In genomic region chr7:115240242-115240641, GRCh38 we compare ENCODE assay signal across 3 cellular contexts.
TF ChIP-seq lines count a peak whose summit lies in the region.

No MANE protein-coding gene starts in this region.

TF ChIP-seq in HepG2, 621 proteins besides CTCF, POLR2A, EP300 and RAD21:
- TF ChIP-seq NPAS2 (CRISPR knock-in tag; IDR thresholded peaks at IDR 0.05; ENCODE audit: borderline replicate concordance), result no peak
- 0 out of 2 replicates have a peak, but pooled peaks have one; percentile 25 for TF ChIP-seq NFE2L2 (IDR thresholded peaks at IDR 0.05; ENCODE audit: low read length)

TF ChIP-seq in IMR-90, 13 proteins besides CTCF, POLR2A, EP300 and RAD21:
- TF ChIP-seq MAFK (IDR thresholded peaks at IDR 0.05; ENCODE audit: low read depth, low read length) (peak; percentile 24; the same call in 1 of the 2 replicates), NFE2L2 (IDR thresholded peaks at IDR 0.05; ENCODE audit: low read depth, low read length) (peak; percentile 90), RFX5 (IDR thresholded peaks at IDR 0.05; ENCODE audit: low read depth, low read length) (no peak)
TF ChIP-seq in IMR-90: peak in this region for 2.

TF ChIP-seq in H1, 55 proteins besides CTCF, POLR2A, EP300 and RAD21:
- no peak for TF ChIP-seq EZH2 (IDR thresholded peaks at IDR 0.05; ENCODE audit: low read depth, low read length, severe bottlenecking)
- no peak for TF ChIP-seq RXRA (IDR thresholded peaks at IDR 0.05; ENCODE audit: insufficient read depth, low read depth, low read length)
- TF ChIP-seq EGR1 (IDR thresholded peaks at IDR 0.05; ENCODE audit: borderline replicate concordance, low read depth, low read length), result no peak
- no peak for TF ChIP-seq JUND (IDR thresholded peaks at IDR 0.05; ENCODE audit: low read length)
- 0 out of 2 replicates have a peak, but pooled peaks have one; percentile 25 for TF ChIP-seq MAFK (IDR thresholded peaks at IDR 0.05; ENCODE audit: low read depth, low read length)
- TF ChIP-seq BACH1 (IDR thresholded peaks at IDR 0.05; ENCODE audit: low read length), result peak; percentile 72; the same call in 1 of the 2 replicates
- TF ChIP-seq SP2 (IDR thresholded peaks at IDR 0.05; ENCODE audit: low read length), result no peak
- TF ChIP-seq BRCA1 (IDR thresholded peaks at IDR 0.05; ENCODE audit: low read depth, low read length), result no peak
- TF ChIP-seq SIRT6 (IDR thresholded peaks at IDR 0.05; ENCODE audit: low read length), result no peak
